9 cellular contexts compared by ENCODE assay signal in genomic region chr16:9033125-9033830, GRCh38. TPM values are rescaled to one million over a fixed set of nuclear protein-coding genes. Genes with fewer than 3 reads are reported as not detected.
A peak's percentile ranks its signal among the peaks of the same experiment; 100 is the strongest.
DNase-seq lines count a peak whose midpoint lies in the region; ATAC-seq, FAIRE-seq and TF ChIP-seq lines count a peak whose summit lies in the region.
"Had no signal": no experiment of that assay in that cellular context is flagged by ENCODE, and none has a peak within 500 bp of the region (broad histone marks: within the 10 kb centered on the region; RNA-seq: fewer than 3 reads in every experiment).

No MANE protein-coding gene starts in this region.

- no peaks in the 10 kb centered on the region for H3K4me1 ChIP-seq in small intestine (ENCODE audit: control insufficient read depth in 2 of 2, insufficient read depth in 1 of 2, low read depth in 1 of 2, low read length in 1 of 2)

- no peaks in the 10 kb centered on the region for H3K27me3 ChIP-seq in small intestine (ENCODE audit: control insufficient read depth in 2 of 2, insufficient read depth in 2 of 2, low read length in 2 of 2)

- FAIRE-seq in small intestine (lab: Jason Lieb, UNC): no peak

- DNase-seq in AG20443 (ENCODE audit: low spot score): peak; percentile 76
- no peak for DNase-seq in GM13977 (ENCODE audit: low spot score)
- DNase-seq in RPMI7951 (ENCODE audit: low read depth): peak; percentile 78
- DNase-seq in fibroblast of the aortic adventitia (ENCODE audit: low read depth): peak; percentile 77
- peak; percentile 70 for DNase-seq in small intestine
- DNase-seq in GDM1 (lab: John Stamatoyannopoulos, UW): no peak

- H3K4me3 ChIP-seq in fibroblast of the aortic adventitia (ENCODE audit: low read depth, low read length) (no peak overlapping the region), small intestine (ENCODE audit: low read depth in 1 of 2, low read length in 2 of 2) (no peak overlapping the region)

- in situ Hi-C loops in GM13977 (cut with MboI; ENCODE audit: low pct_unique_long_range_greater_than_20kb, low sequenced_read_pairs, unreplicated experiment): no loop called here

- 76 to 77% (median 77%) methylated on average over 11 of the region's 11 CpGs for WGBS in small intestine, 3 donors

- no peak overlapping the region for H3K27ac ChIP-seq in small intestine (ENCODE audit: low read depth in 1 of 2, low read length in 1 of 2)
- H3K27ac ChIP-seq: epithelial cell of prostate had no signal

- H3K9me3 ChIP-seq in small intestine (ENCODE audit: control insufficient read depth, low read depth): no peaks in the 10 kb centered on the region

- ATAC-seq in HG03039 (IDR thresholded peaks at IDR 0.05; ENCODE audit: unreplicated experiment) (no peak), HG03097 (IDR thresholded peaks at IDR 0.05; ENCODE audit: low FRiP score, unreplicated experiment) (no peak)

- TF ChIP-seq CTCF in GM13977 (IDR thresholded peaks at IDR 0.05; ENCODE audit: extremely low read depth, insufficient read depth, missing control alignments): peak; percentile 53
- TF ChIP-seq CTCF in fibroblast of the aortic adventitia (IDR thresholded peaks at IDR 0.05; ENCODE audit: insufficient read depth, low read length): peak; percentile 72

- H3K36me3 ChIP-seq in small intestine (ENCODE audit: control insufficient read depth in 2 of 2, insufficient read depth in 2 of 2, low read length in 2 of 2): no peaks in the 10 kb centered on the region

RNA-seq across cellular contexts. Expression of gene HAPSTR1, which starts 58.2 kb away (rescaled TPM):
- total RNA-seq in RPMI7951 (2014; rRNA removed; shearing (Covaris generic)): 32.6 and 35.9 TPM in 2 replicates
- 77.6 and 86.3 TPM in 2 replicates for total RNA-seq in fibroblast of the aortic adventitia (ENCODE audit: low replicate concordance)
- 10 to 100 TPM; 11.6 to 18.1 (median 11.9) TPM for polyA plus RNA-seq in small intestine

Comparison
In these comparisons a context has a peak if more than half of its experiments do, and no peak if none do; other contexts are left out.
1. DNase-seq: peak in AG20443 (single experiment), RPMI7951 (single experiment), fibroblast of the aortic adventitia (single experiment) and small intestine (single experiment); none in GM13977 (single experiment) and GDM1 (single experiment).